ENCODE assay signal across 23 cellular contexts in genomic region chr9:17970285-17970684, GRCh38.
A peak's percentile ranks its signal among the peaks of the same experiment; 100 is the strongest.
DNase-seq lines count a peak whose midpoint lies in the region; ATAC-seq, FAIRE-seq and TF ChIP-seq lines count a peak whose summit lies in the region.
"Had no signal": no experiment of that assay in that cellular context is flagged by ENCODE, and none has a peak within 500 bp of the region (broad histone marks: within the 10 kb centered on the region; RNA-seq: fewer than 3 reads in every experiment).

No MANE protein-coding gene starts in this region.

- no peak overlapping the region for H2BK5ac ChIP-seq in mesenchymal stem cell (ENCODE audit: low read depth, low read length, poor library complexity, severe bottlenecking)

- H3K4me3 ChIP-seq in GM12878 (no peak overlapping the region), neural progenitor cell (no peak overlapping the region), mesenchymal stem cell (ENCODE audit: insufficient read depth in 1 of 2, low read depth in 1 of 2, low read length in 2 of 2) (no peak overlapping the region)

- peaks cover 4% of the 10 kb centered on the region for H3K27me3 Mint-ChIP-seq in neural progenitor cell (ENCODE audit: insufficient read depth, low read depth)

- H3K4ac ChIP-seq in mesenchymal stem cell (ENCODE audit: low read depth in 1 of 2, low read length in 2 of 2): no peak overlapping the region

- no peak overlapping the region for H3K18ac ChIP-seq in mesenchymal stem cell (ENCODE audit: low read depth in 1 of 2, low read length in 2 of 2)

- no peak for TF ChIP-seq POLR2A in GM12878 (IDR thresholded peaks at IDR 0.05; ENCODE audit: low read depth, low read length)

- no peaks in the 10 kb centered on the region for H3K9me3 Mint-ChIP-seq in neural progenitor cell

- intact Hi-C loops in GM12878 (cut with micrococcal nuclease; ENCODE audit: unreplicated experiment): no loop called here
- intact Hi-C loops in left colon (cut with DNase I, micrococcal nuclease): no loop called here
- intact Hi-C loops in posterior vena cava (cut with DNase I): no loop called here

- H3K4me1 Mint-ChIP-seq in neural progenitor cell: no peaks in the 10 kb centered on the region

- no peaks in the 10 kb centered on the region for H3K79me1 ChIP-seq in mesenchymal stem cell (replicated peaks; ENCODE audit: low read length, poor library complexity, severe bottlenecking)

- no peak for TF ChIP-seq RAD21 in GM12878 (IDR thresholded peaks at IDR 0.05; ENCODE audit: insufficient read depth, low read depth, low read length)

- no peak for FAIRE-seq in GM12878 (lab: Jason Lieb, UNC)
- FAIRE-seq: GM18507, H54 had no signal

- no peaks in the 10 kb centered on the region for H3F3A ChIP-seq in neural progenitor cell (ENCODE audit: low read depth)

- H4K20me1 ChIP-seq in GM12878 (ENCODE audit: control insufficient read depth, insufficient read depth) (no peaks in the 10 kb centered on the region), neural progenitor cell (ENCODE audit: low read depth) (no peaks in the 10 kb centered on the region)

- in situ Hi-C loops in GM12878 (cut with MboI): no loop called here

- H2BK12ac ChIP-seq in mesenchymal stem cell (ENCODE audit: low read length in 2 of 2): no peak overlapping the region

- no peak overlapping the region for H3K14ac ChIP-seq in mesenchymal stem cell (ENCODE audit: low read length in 2 of 2)

- no peaks in the 10 kb centered on the region for H3K27me3 ChIP-seq in GM12878 (replicated peaks in 1 of 2; ENCODE audit: control insufficient read depth in 2 of 2, insufficient read depth in 2 of 2, low read length in 1 of 2)
- H3K27me3 ChIP-seq in neural progenitor cell: no peaks in the 10 kb centered on the region
- no peaks in the 10 kb centered on the region for H3K27me3 ChIP-seq in mesenchymal stem cell (ENCODE audit: control insufficient read depth in 1 of 2, insufficient read depth in 1 of 2, low read length in 2 of 2)

- H3K23ac ChIP-seq in mesenchymal stem cell (ENCODE audit: low read length in 2 of 2): no peak overlapping the region

- CTCF ChIA-PET in GM12878 (lab: Yijun Ruan, JAX): no interaction called here

- no peaks in the 10 kb centered on the region for H3K36me3 Mint-ChIP-seq in neural progenitor cell

- H3K4me1 ChIP-seq in GM12878 (ENCODE audit: control insufficient read depth, insufficient read depth, low read length): no peaks in the 10 kb centered on the region
- H3K4me1 ChIP-seq in neural progenitor cell: no peaks in the 10 kb centered on the region
- no peaks in the 10 kb centered on the region for H3K4me1 ChIP-seq in mesenchymal stem cell (ENCODE audit: control insufficient read depth, insufficient read depth, low read depth, low read length)

- POLR2A ChIA-PET in GM12878 (lab: Charles Lee): no interaction called here

- DNase-seq in GM12878 (ENCODE audit: low read depth, low spot score): no peak
- DNase-seq in left colon: no peak
- no peak for DNase-seq in neural progenitor cell (ENCODE audit: low spot score)
- DNase-seq in posterior vena cava (ENCODE audit: low spot score): no peak
- no peak for DNase-seq in mesenchymal stem cell
- DNase-seq: 8988T, Calu3, NCI-H1092, NCI-H1417 treated with DMSO at 0.1 percent for 48 hours, NCI-H187, NCI-H2081 treated with DMSO at 0.1 percent for 48 hours, NCI-H2171, NCI-H345, NCI-H510A treated with DMSO at 0.1 percent for 48 hours, NCI-H748 treated with DMSO at 0.1 percent for 48 hours, PC-3, SK-N-SH, SW 1271 had no signal

- peak; percentile 74 for ATAC-seq in GM18867 (IDR thresholded peaks at IDR 0.05; ENCODE audit: unreplicated experiment)
- peak; percentile 53 for ATAC-seq in HG03175 (IDR thresholded peaks at IDR 0.05; ENCODE audit: unreplicated experiment)
- ATAC-seq in GM12878: peak; percentile 37; the same call in 2 of the 3 replicates
- ATAC-seq in left colon: peak; percentile 59
- no peak for ATAC-seq in GM19023 (IDR thresholded peaks at IDR 0.05; ENCODE audit: unreplicated experiment)
- ATAC-seq: PC-3 had no signal

- no peaks in the 10 kb centered on the region for H3K79me2 ChIP-seq in GM12878 (ENCODE audit: control insufficient read depth, insufficient read depth, low read length)
- no peaks in the 10 kb centered on the region for H3K79me2 ChIP-seq in neural progenitor cell (ENCODE audit: low read depth)

- H4K91ac ChIP-seq in mesenchymal stem cell (ENCODE audit: low read length): no peak overlapping the region

- no peaks in the 10 kb centered on the region for H3K36me3 ChIP-seq in GM12878 (ENCODE audit: control insufficient read depth in 2 of 2, insufficient read depth in 2 of 2, low read length in 1 of 2)
- no peaks in the 10 kb centered on the region for H3K36me3 ChIP-seq in neural progenitor cell
- no peaks in the 10 kb centered on the region for H3K36me3 ChIP-seq in mesenchymal stem cell (ENCODE audit: control insufficient read depth in 1 of 2, insufficient read depth in 2 of 2, low read depth in 1 of 2, low read length in 2 of 2)

- H2BK120ac ChIP-seq in mesenchymal stem cell (ENCODE audit: low read depth, low read length): no peak overlapping the region

- BruUV-seq in GM12878 (replicated peaks; lab: Mats Ljungman, UMichigan): no TSS peak

- H3K27ac ChIP-seq in GM12878 (ENCODE audit: control insufficient read depth, insufficient read depth) (no peak overlapping the region), neural progenitor cell (no peak overlapping the region), mesenchymal stem cell (ENCODE audit: low read length, poor library complexity, severe bottlenecking) (no peak overlapping the region)

- H3K27ac Mint-ChIP-seq in neural progenitor cell: no peak overlapping the region

- H2AK5ac ChIP-seq in mesenchymal stem cell (ENCODE audit: low read length, severe bottlenecking): no peak overlapping the region

- SMC1A ChIA-PET in GM12878 (lab: Charles Lee; ENCODE audit: uncharacterized antibody, unreplicated experiment): no interaction called here

- H3K4me2 ChIP-seq in GM12878 (ENCODE audit: control insufficient read depth, insufficient read depth) (no peak overlapping the region), neural progenitor cell (no peak overlapping the region), mesenchymal stem cell (ENCODE audit: low read length, poor library complexity, severe bottlenecking) (no peak overlapping the region)
- H3K4me2 ChIP-seq: SK-N-SH had no signal

- H3K4me3 Mint-ChIP-seq in neural progenitor cell: no peak overlapping the region

- TF ChIP-seq CTCF in GM12878 (IDR thresholded peaks at IDR 0.05 in 2 of 3, conservative IDR thresholded peaks at IDR 0.05 in 1 of 3; ENCODE audit: control insufficient read depth in 2 of 3, extremely low read depth in 1 of 3, insufficient read depth in 1 of 3, low read depth in 3 of 3, low read length in 3 of 3) (no peak), neural progenitor cell (IDR thresholded peaks at IDR 0.05) (no peak)

- RAD21 ChIA-PET in GM12878 (lab: Charles Lee; ENCODE audit: unreplicated experiment): no interaction called here

- no peak for TF ChIP-seq EP300 in GM12878 (IDR thresholded peaks at IDR 0.05; ENCODE audit: borderline replicate concordance in 1 of 2, control insufficient read depth in 1 of 2, low read depth in 2 of 2, low read length in 2 of 2)

- H2BK15ac ChIP-seq in mesenchymal stem cell (ENCODE audit: low read depth, poor library complexity, severe bottlenecking): no peak overlapping the region

- H3K9ac ChIP-seq in GM12878 (ENCODE audit: control insufficient read depth, insufficient read depth, low read length) (no peak overlapping the region), neural progenitor cell (no peak overlapping the region), mesenchymal stem cell (ENCODE audit: low read length) (no peak overlapping the region)
- H3K9ac ChIP-seq: SK-N-SH had no signal

- H3K9me3 ChIP-seq in GM12878 (replicated peaks; ENCODE audit: control insufficient read depth, insufficient read depth, low read length) (no peaks in the 10 kb centered on the region), neural progenitor cell (ENCODE audit: low read depth) (no peaks in the 10 kb centered on the region), mesenchymal stem cell (ENCODE audit: control insufficient read depth, low read length) (peaks cover 6% of the 10 kb centered on the region)
- H3K9me3 ChIP-seq: SK-N-SH had no signal

- no peak overlapping the region for H4K8ac ChIP-seq in mesenchymal stem cell (ENCODE audit: low read length)

- H2AFZ ChIP-seq in GM12878 (ENCODE audit: control insufficient read depth, low read depth, low read length) (no peak overlapping the region), neural progenitor cell (replicated peaks) (no peak overlapping the region), mesenchymal stem cell (ENCODE audit: low read depth, low read length) (no peak overlapping the region)

TF ChIP-seq in GM12878, 131 proteins besides CTCF, POLR2A, EP300 and RAD21:
- TF ChIP-seq CHD1 (IDR thresholded peaks at IDR 0.05; ENCODE audit: low read depth, low read length): no peak
- no peak for TF ChIP-seq PAX5 (IDR thresholded peaks at IDR 0.05; ENCODE audit: borderline replicate concordance, low read depth, low read length)
- no peak for TF ChIP-seq ZNF384 (IDR thresholded peaks at IDR 0.05; ENCODE audit: borderline replicate concordance, low read depth, low read length)
- no peak for TF ChIP-seq RBBP5 (conservative IDR thresholded peaks at IDR 0.05)
- no peak for TF ChIP-seq SUZ12 (IDR thresholded peaks at IDR 0.05; ENCODE audit: unreplicated experiment)
- no peak for TF ChIP-seq CHD4 (IDR thresholded peaks at IDR 0.05)
- no peak for TF ChIP-seq STAT3 (IDR thresholded peaks at IDR 0.05; ENCODE audit: low read depth, low read length)
- no peak for TF ChIP-seq USF2 (IDR thresholded peaks at IDR 0.05; ENCODE audit: borderline replicate concordance, low read depth, low read length)
- no peak for TF ChIP-seq MTA2 (IDR thresholded peaks at IDR 0.05; ENCODE audit: low read depth)
- no peak for TF ChIP-seq ZNF622 (IDR thresholded peaks at IDR 0.05)
- TF ChIP-seq FOS (IDR thresholded peaks at IDR 0.05; ENCODE audit: borderline replicate concordance, extremely low read depth, insufficient read length): no peak
- no peak for TF ChIP-seq ZNF207 (IDR thresholded peaks at IDR 0.05; ENCODE audit: borderline replicate concordance)
- no peak for TF ChIP-seq HDAC6 (IDR thresholded peaks at IDR 0.05; ENCODE audit: unreplicated experiment)
- no peak for TF ChIP-seq RAD51 (IDR thresholded peaks at IDR 0.05)
